In the genomic region with DNA sequence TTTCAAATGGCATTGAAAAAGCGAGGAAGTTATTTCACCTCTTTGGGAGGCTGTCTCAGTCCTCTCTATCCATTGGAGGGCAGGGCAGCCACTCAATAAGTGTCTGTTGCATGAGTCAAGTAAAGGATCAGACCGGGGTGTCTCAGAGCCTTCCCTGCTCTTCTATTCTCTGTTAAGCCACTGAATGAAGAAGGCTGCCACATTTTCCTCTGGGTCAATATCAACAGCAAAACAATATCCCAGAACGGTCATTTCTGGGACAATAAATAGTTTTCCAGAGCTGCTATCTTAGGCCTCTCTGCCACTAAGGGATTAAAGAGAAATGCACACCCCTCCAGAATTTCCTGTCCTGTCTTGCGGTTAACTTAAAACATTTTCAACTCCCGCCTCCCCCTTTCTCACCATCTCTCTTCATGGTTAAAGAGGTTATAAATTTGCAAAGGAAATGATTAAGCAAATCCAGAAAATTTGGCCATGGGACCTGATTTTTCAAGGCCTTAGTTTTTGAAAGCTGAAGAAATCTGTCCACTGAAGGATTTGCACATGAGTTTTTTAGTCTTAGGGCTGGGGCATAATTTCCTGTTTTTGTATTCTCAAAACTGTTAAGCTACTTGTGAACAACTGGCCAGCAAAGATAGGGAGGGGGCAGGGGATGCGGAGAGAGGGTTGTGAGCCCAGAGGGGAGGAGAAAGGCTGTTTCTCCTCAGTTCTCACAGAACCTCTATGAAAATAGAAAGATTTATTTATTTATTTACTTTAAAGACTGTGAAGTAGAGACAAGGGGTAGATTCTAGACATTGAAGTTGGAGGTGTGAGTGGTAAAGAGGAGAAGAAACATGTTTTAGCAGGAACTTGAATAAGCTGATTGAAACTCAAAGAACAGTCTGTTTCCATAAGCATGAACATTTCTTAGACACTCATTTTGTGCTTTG, we compare ENCODE assay signal across 8 cellular contexts.
A peak's percentile ranks its signal among the peaks of the same experiment; 100 is the strongest.
DNase-seq lines count a peak whose midpoint lies in the region; ATAC-seq and TF ChIP-seq lines count a peak whose summit lies in the region.

No MANE protein-coding gene starts in this region.

- H3K79me2 ChIP-seq in hepatocyte = no peaks in the 10 kb centered on the region

- peak overlapping the region; percentile 28 for H2AFZ ChIP-seq in hepatocyte

- H3K4me3 Mint-ChIP-seq in IgD-negative memory B cell = peak overlapping the region; percentile 38 to 81 (median 67)
- peak overlapping the region; percentile 69 for H3K4me3 Mint-ChIP-seq in activated T-helper 17 cell treated with anti-CD3 and anti-CD28 coated beads, Interleukin-2, amount 50 U/mL, for 72 hours

- H3K9me3 Mint-ChIP-seq in IgD-negative memory B cell = no peaks in the 10 kb centered on the region
- H3K9me3 Mint-ChIP-seq in activated T-helper 17 cell treated with anti-CD3 and anti-CD28 coated beads, Interleukin-2, amount 50 U/mL, for 72 hours = no peaks in the 10 kb centered on the region

- no peaks in the 10 kb centered on the region for H4K20me1 ChIP-seq in hepatocyte (ENCODE audit: insufficient read depth, poor library complexity, severe bottlenecking)

- TF ChIP-seq CTCF in hepatocyte (IDR thresholded peaks at IDR 0.05; ENCODE audit: poor library complexity) = no peak

- no peaks in the 10 kb centered on the region for H3K27me3 ChIP-seq in hepatocyte

- peak overlapping the region; percentile 45 to 93 (median 84) for H3K27ac Mint-ChIP-seq in IgD-negative memory B cell
- H3K27ac Mint-ChIP-seq in activated T-helper 17 cell treated with anti-CD3 and anti-CD28 coated beads, Interleukin-2, amount 50 U/mL, for 72 hours = peak overlapping the region; percentile 72

- no peak overlapping the region for H3K4me3 ChIP-seq in hepatocyte

- no peaks in the 10 kb centered on the region for H3K36me3 Mint-ChIP-seq in IgD-negative memory B cell
- no peaks in the 10 kb centered on the region for H3K36me3 Mint-ChIP-seq in activated T-helper 17 cell treated with anti-CD3 and anti-CD28 coated beads, Interleukin-2, amount 50 U/mL, for 72 hours (ENCODE audit: low read depth)

- peaks cover 14% of the 10 kb centered on the region for H3K4me1 ChIP-seq in hepatocyte (ENCODE audit: insufficient read depth)

- H3K36me3 ChIP-seq in hepatocyte (replicated peaks; ENCODE audit: insufficient read depth, low read depth) = no peaks in the 10 kb centered on the region

- ATAC-seq in activated T-helper 17 cell treated with anti-CD3 and anti-CD28 coated beads, Interleukin-2, amount 50 U/mL, for 72 hours (replicated peaks) = peak; percentile 84

- no peak overlapping the region for H3K4me2 ChIP-seq in hepatocyte

- H3K4me1 Mint-ChIP-seq in IgD-negative memory B cell = peaks cover 71 to 73% (median 73%) of the 10 kb centered on the region in 3 donors
- H3K4me1 Mint-ChIP-seq in activated T-helper 17 cell treated with anti-CD3 and anti-CD28 coated beads, Interleukin-2, amount 50 U/mL, for 72 hours = peaks cover 44% of the 10 kb centered on the region

- no peaks in the 10 kb centered on the region for H3K9me2 ChIP-seq in hepatocyte (replicated peaks; ENCODE audit: insufficient read depth)

- peak overlapping the region; percentile 46 for H3K27ac ChIP-seq in hepatocyte

- DNase-seq in stimulated activated CD4-positive, alpha-beta T cell treated with anti-CD3 and anti-CD28 coated beads, Interleukin-4, amount 100 ng/mL, for 24 hours = peak; percentile 33
- no peak for DNase-seq in stimulated activated CD4-positive, alpha-beta T cell treated with anti-CD3 and anti-CD28 coated beads, Interleukin-2, amount 100 ng/mL, for 24 hours
- no peak for DNase-seq in hepatocyte (ENCODE audit: low spot score)
- DNase-seq in stromal cell of bone marrow (ENCODE audit: low read depth) = peak; percentile 91
- DNase-seq in NCI-H128 (lab: John Stamatoyannopoulos, UW; ENCODE audit: unreplicated experiment) = no peak
- no peak for DNase-seq in Ammon's horn (ENCODE audit: low spot score)

- H3K9me3 ChIP-seq in hepatocyte (ENCODE audit: low read depth) = no peaks in the 10 kb centered on the region

- 55% methylated on average over 6 of the region's 6 CpGs for WGBS in hepatocyte (ENCODE audit: low lambda C conversion rate, missing lambda C conversion rate)

- no peaks in the 10 kb centered on the region for H3K27me3 Mint-ChIP-seq in IgD-negative memory B cell
- no peaks in the 10 kb centered on the region for H3K27me3 Mint-ChIP-seq in activated T-helper 17 cell treated with anti-CD3 and anti-CD28 coated beads, Interleukin-2, amount 50 U/mL, for 72 hours

Comparison
In these comparisons a context has a peak if more than half of its experiments do, and no peak if none do; other contexts are left out.
1. DNase-seq: peak in stimulated activated CD4-positive, alpha-beta T cell treated with anti-CD3 and anti-CD28 coated beads, Interleukin-4, amount 100 ng/mL, for 24 hours (single experiment) and stromal cell of bone marrow (single experiment); none in stimulated activated CD4-positive, alpha-beta T cell treated with anti-CD3 and anti-CD28 coated beads, Interleukin-2, amount 100 ng/mL, for 24 hours (0 of 2), hepatocyte (single experiment), NCI-H128 (single experiment) and Ammon's horn (single experiment).